ENCODE assay signal across 17 cellular contexts in the genomic region with DNA sequence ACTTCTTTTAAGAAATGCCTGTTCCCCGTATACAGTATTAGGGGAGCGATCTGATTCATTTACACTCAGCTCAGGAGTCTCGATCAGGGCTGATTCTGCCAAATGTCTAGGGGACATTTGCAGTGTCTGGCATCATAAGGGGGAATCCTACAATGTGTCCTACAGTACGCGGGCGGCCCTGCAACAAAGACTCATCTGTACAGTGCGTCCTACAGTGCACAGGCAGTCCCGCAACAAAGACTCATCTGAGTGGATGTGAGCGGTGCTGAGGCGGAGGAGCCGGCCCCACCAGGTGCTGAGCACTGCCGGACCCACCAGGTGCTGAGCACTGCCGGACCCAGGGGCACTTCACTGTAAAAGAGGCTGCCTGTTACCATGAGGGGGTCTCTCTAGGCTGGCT.
DNase-seq lines count a peak whose midpoint lies in the region; ATAC-seq, FAIRE-seq and TF ChIP-seq lines count a peak whose summit lies in the region.
"Had no signal": no experiment of that assay in that cellular context is flagged by ENCODE, and none has a peak within 500 bp of the region (broad histone marks: within the 10 kb centered on the region; RNA-seq: fewer than 3 reads in every experiment).

No MANE protein-coding gene starts in this region.

- H3K36me3 ChIP-seq in mesendoderm (ENCODE audit: control insufficient read depth, insufficient read depth, low read length) (no peaks in the 10 kb centered on the region), gastroesophageal sphincter (peaks cover 0 to 37% of the 10 kb centered on the region in 2 donors)

- no peaks in the 10 kb centered on the region for H3K79me2 ChIP-seq in mesendoderm (ENCODE audit: control insufficient read depth, insufficient read depth, low read length)

- no peak overlapping the region for H2BK120ac ChIP-seq in mesendoderm (ENCODE audit: low read depth, low read length)

- H3K79me1 ChIP-seq in mesendoderm (ENCODE audit: low read length), result no peaks in the 10 kb centered on the region

- H4K8ac ChIP-seq in mesendoderm (ENCODE audit: low read depth, low read length), result no peak overlapping the region

- H2AK5ac ChIP-seq in mesendoderm (ENCODE audit: low read length), result no peak overlapping the region

- no peak for FAIRE-seq in HTR-8/SVneo (lab: Jason Lieb, UNC)
- FAIRE-seq: D721Med, GM12891 had no signal

- H3K4me1 Mint-ChIP-seq in activated T-cell treated with anti-CD3 and anti-CD28 coated beads, Interleukin-2, amount 50 U/mL, for 24 hours (ENCODE audit: low read depth), result peaks cover 25% of the 10 kb centered on the region
- peaks cover 2% of the 10 kb centered on the region for H3K4me1 Mint-ChIP-seq in activated T-cell treated with anti-CD3 and anti-CD28 coated beads, Interleukin-2, amount 50 U/mL, for 4 hours (ENCODE audit: low read depth)

- peak overlapping the region; percentile 91 for H3K27ac ChIP-seq in angular gyrus (ENCODE audit: low read depth, low read length)
- H3K27ac ChIP-seq in mesendoderm (ENCODE audit: low read depth, low read length), result no peak overlapping the region
- peak overlapping the region; percentile 94 for H3K27ac ChIP-seq in temporal lobe (ENCODE audit: low read depth, low read length)
- no peak overlapping the region for H3K27ac ChIP-seq in gastroesophageal sphincter
- H3K27ac ChIP-seq: KMS-11 had no signal

- no peak overlapping the region for H2BK15ac ChIP-seq in mesendoderm (replicated peaks; ENCODE audit: low read depth)

- H3K4me1 ChIP-seq in mesendoderm (ENCODE audit: control insufficient read depth, low read depth, low read length) (no peaks in the 10 kb centered on the region), gastroesophageal sphincter (peaks cover 0 to 9% (median 0%) of the 10 kb centered on the region in 3 donors)

- no peaks in the 10 kb centered on the region for H3K9me3 Mint-ChIP-seq in activated T-cell treated with anti-CD3 and anti-CD28 coated beads, Interleukin-2, amount 50 U/mL, for 24 hours
- no peaks in the 10 kb centered on the region for H3K9me3 Mint-ChIP-seq in activated T-cell treated with anti-CD3 and anti-CD28 coated beads, Interleukin-2, amount 50 U/mL, for 4 hours

- H3K27me3 ChIP-seq in mesendoderm (ENCODE audit: insufficient read depth, low read length, poor library complexity), result no peaks in the 10 kb centered on the region
- no peaks in the 10 kb centered on the region for H3K27me3 ChIP-seq in gastroesophageal sphincter

- no peak overlapping the region for H3K56ac ChIP-seq in mesendoderm (ENCODE audit: low read length)

- H3K4me2 ChIP-seq in mesendoderm (ENCODE audit: low read length), result no peak overlapping the region
- H3K4me2 ChIP-seq: KMS-11 had no signal

- H3K27me3 Mint-ChIP-seq in activated T-cell treated with anti-CD3 and anti-CD28 coated beads, Interleukin-2, amount 50 U/mL, for 24 hours, result no peaks in the 10 kb centered on the region
- no peaks in the 10 kb centered on the region for H3K27me3 Mint-ChIP-seq in activated T-cell treated with anti-CD3 and anti-CD28 coated beads, Interleukin-2, amount 50 U/mL, for 4 hours (ENCODE audit: low read depth)
- H3K27me3 Mint-ChIP-seq: B cell had no signal

- peak overlapping the region; percentile 61 for H3K27ac Mint-ChIP-seq in activated T-cell treated with anti-CD3 and anti-CD28 coated beads, Interleukin-2, amount 50 U/mL, for 24 hours
- H3K27ac Mint-ChIP-seq: B cell had no signal

- TF ChIP-seq EP300 in gastroesophageal sphincter (IDR thresholded peaks at IDR 0.05), result no peak

- ATAC-seq in activated T-cell treated with anti-CD3 and anti-CD28 coated beads, Interleukin-2, amount 50 U/mL, for 4 hours, result no peak
- no peak for ATAC-seq in gastroesophageal sphincter

- TF ChIP-seq CTCF in gastroesophageal sphincter (IDR thresholded peaks at IDR 0.05), result no peak

- no peaks in the 10 kb centered on the region for H3K9me3 ChIP-seq in gastroesophageal sphincter

- peaks cover 40% of the 10 kb centered on the region for H3K36me3 Mint-ChIP-seq in activated T-cell treated with anti-CD3 and anti-CD28 coated beads, Interleukin-2, amount 50 U/mL, for 24 hours (ENCODE audit: low read depth)
- H3K36me3 Mint-ChIP-seq in activated T-cell treated with anti-CD3 and anti-CD28 coated beads, Interleukin-2, amount 50 U/mL, for 4 hours (ENCODE audit: insufficient read depth), result peaks cover 17% of the 10 kb centered on the region

- TF ChIP-seq POLR2A in gastroesophageal sphincter (IDR thresholded peaks at IDR 0.05), result no peak

- H3K4me3 Mint-ChIP-seq in activated T-cell treated with anti-CD3 and anti-CD28 coated beads, Interleukin-2, amount 50 U/mL, for 24 hours, result no peak overlapping the region
- H3K4me3 Mint-ChIP-seq in activated T-cell treated with anti-CD3 and anti-CD28 coated beads, Interleukin-2, amount 50 U/mL, for 4 hours, result no peak overlapping the region
- H3K4me3 Mint-ChIP-seq: B cell had no signal

- H3K4me3 ChIP-seq in mesendoderm (ENCODE audit: low read length) (no peak overlapping the region), gastroesophageal sphincter (no peak overlapping the region)

- H3K9ac ChIP-seq in mesendoderm (ENCODE audit: low read length), result no peak overlapping the region
- H3K9ac ChIP-seq: KMS-11 had no signal

- H2BK5ac ChIP-seq in mesendoderm (ENCODE audit: low read length), result no peak overlapping the region

- no peak for DNase-seq in activated T-cell treated with anti-CD3 and anti-CD28 coated beads, Interleukin-2, amount 50 U/mL, for 24 hours
- no peak for DNase-seq in activated T-cell treated with anti-CD3 and anti-CD28 coated beads, Interleukin-2, amount 50 U/mL, for 4 hours
- DNase-seq in mesendoderm (no peak), ureter (ENCODE audit: low spot score) (no peak), HTR-8/SVneo (ENCODE audit: insufficient read length, low spot score) (no peak)
- DNase-seq: 8988T, NCI-H1436 treated with DMSO at 0.1 percent for 48 hours, NCI-H2029, NCI-H345, NCI-H526 had no signal

- no peak overlapping the region for H3K4ac ChIP-seq in mesendoderm (ENCODE audit: low read depth, low read length)

- H3K18ac ChIP-seq in mesendoderm (ENCODE audit: low read length), result no peak overlapping the region

- WGBS in mesendoderm (ENCODE audit: extremely low coverage, insufficient coverage, low lambda C conversion rate), result no CpG with 5 or more reads among the region's 13 CpGs
- WGBS in gastroesophageal sphincter (ENCODE audit: low coverage in 1 of 2), 2 donors, result 83 to 90% methylated on average over 2 to 5 of the region's 13 CpGs

- H4K5ac ChIP-seq in mesendoderm (ENCODE audit: low read length), result no peak overlapping the region

- H3K23ac ChIP-seq in mesendoderm (ENCODE audit: low read length), result peak overlapping the region; percentile 8

Comparison
In these comparisons a context has a peak if more than half of its experiments do, and no peak if none do; other contexts are left out.
1. H3K27ac ChIP-seq: peak in angular gyrus (single experiment) and temporal lobe (single experiment); none in mesendoderm (single experiment) and gastroesophageal sphincter (0 of 4).